In genomic region chr1:156150107-156151000, GRCh38 we compare ENCODE assay signal across 16 cellular contexts. TPM values are rescaled to one million over a fixed set of nuclear protein-coding genes. Genes with fewer than 3 reads are reported as not detected.
DNase-seq lines count a peak whose midpoint lies in the region; ATAC-seq, FAIRE-seq and TF ChIP-seq lines count a peak whose summit lies in the region.
"Had no signal": no experiment of that assay in that cellular context is flagged by ENCODE, and none has a peak within 500 bp of the region (broad histone marks: within the 10 kb centered on the region; RNA-seq: fewer than 3 reads in every experiment).

No MANE protein-coding gene starts in this region.

- CTCF ChIA-PET in A549 (lab: Yijun Ruan, JAX): interaction anchor here (0.6 to 54.8 kb wide), 10 partner anchors 9 to 79 kb away, joined by 3 to 2239 read pairs (median 4); partner anchors contain the start of genes BGLAP, MEX3A and SLC25A44
- CTCF ChIA-PET in WTC11 (lab: Charles Lee): interaction anchor here (0.8 to 5.8 kb wide), 22 partner anchors 10 to 132 kb away, joined by 3 to 124 read pairs (median 4); partner anchors contain the start of genes PAQR6, PMF1, SLC25A44 and SMG5

- no peak overlapping the region for H2BK15ac ChIP-seq in mesenchymal stem cell (ENCODE audit: low read depth, poor library complexity, severe bottlenecking)

- TF ChIP-seq RAD21 in A549 (conservative IDR thresholded peaks at IDR 0.05 in 1 of 2, IDR thresholded peaks at IDR 0.05 in 1 of 2): no peak

- no peak overlapping the region for H2BK5ac ChIP-seq in mesenchymal stem cell (ENCODE audit: low read depth, low read length, poor library complexity, severe bottlenecking)

- TF ChIP-seq POLR2A in A549 (IDR thresholded peaks at IDR 0.05; ENCODE audit: low read length) (no peak), GM12891 (IDR thresholded peaks at IDR 0.05; ENCODE audit: low read depth, low read length) (no peak)

- peak; percentile 1 to 2; a peak in 2 of 6 replicates for ATAC-seq in A549
- ATAC-seq in WTC11: no peak; the same call in 1 of the 2 replicates
- no peak for ATAC-seq in GM21619 (IDR thresholded peaks at IDR 0.05; ENCODE audit: unreplicated experiment)
- no peak for ATAC-seq in HG03175 (IDR thresholded peaks at IDR 0.05; ENCODE audit: unreplicated experiment)
- no peak for ATAC-seq in HG03565 (IDR thresholded peaks at IDR 0.05; ENCODE audit: unreplicated experiment)

- H3K4me3 Mint-ChIP-seq in WTC11: peak overlapping the region; percentile 66

- no peaks in the 10 kb centered on the region for H3K36me3 ChIP-seq in mesenchymal stem cell (ENCODE audit: control insufficient read depth in 1 of 2, insufficient read depth in 2 of 2, low read depth in 1 of 2, low read length in 2 of 2)
- H3K36me3 ChIP-seq: ascending aorta, BE2C, left lung, pancreas had no signal

- H3K4me3 ChIP-seq in A549 (no peak overlapping the region), mesenchymal stem cell (ENCODE audit: insufficient read depth in 1 of 2, low read depth in 1 of 2, low read length in 2 of 2) (no peak overlapping the region)
- H3K4me3 ChIP-seq: ascending aorta, left lung, pancreas, PC-9 had no signal

- 65% methylated on average over 12 of the region's 13 CpGs for WGBS in A549 (ENCODE audit: missing lambda C conversion rate)
- WGBS in mesenchymal stem cell: 36% methylated on average over 13 of the region's 13 CpGs

- no peak overlapping the region for H4K91ac ChIP-seq in mesenchymal stem cell (ENCODE audit: low read length)

- no peaks in the 10 kb centered on the region for H3K9me3 ChIP-seq in A549
- no peaks in the 10 kb centered on the region for H3K9me3 ChIP-seq in mesenchymal stem cell (ENCODE audit: control insufficient read depth, low read length)
- H3K9me3 ChIP-seq: ascending aorta, BE2C, left lung, pancreas had no signal

- no peak overlapping the region for H3K4me2 ChIP-seq in A549
- H3K4me2 ChIP-seq in mesenchymal stem cell (ENCODE audit: low read length, poor library complexity, severe bottlenecking): no peak overlapping the region
- H3K4me2 ChIP-seq: PC-9 had no signal

- H3K9ac ChIP-seq in mesenchymal stem cell (ENCODE audit: low read length): no peak overlapping the region

- no peak for FAIRE-seq in A549 (lab: Jason Lieb, UNC)
- peak; percentile 78 for FAIRE-seq in GM12891 (lab: Jason Lieb, UNC)
- FAIRE-seq: pancreas had no signal

- H3K27ac Mint-ChIP-seq in WTC11: peak overlapping the region; percentile 65

- H4K8ac ChIP-seq in mesenchymal stem cell (ENCODE audit: low read length): no peak overlapping the region

- H3K4ac ChIP-seq in mesenchymal stem cell (ENCODE audit: low read depth in 1 of 2, low read length in 2 of 2): no peak overlapping the region

- no peak overlapping the region for H3K14ac ChIP-seq in mesenchymal stem cell (ENCODE audit: low read length in 2 of 2)

- H3K4me1 ChIP-seq in A549: peaks cover 22% of the 10 kb centered on the region
- H3K4me1 ChIP-seq in mesenchymal stem cell (ENCODE audit: control insufficient read depth, insufficient read depth, low read depth, low read length): peaks cover 31% of the 10 kb centered on the region

- POLR2A ChIA-PET in A549 (lab: Yijun Ruan, JAX): interaction anchor here (2.4 kb wide), 1 partner anchor 63 kb away, joined by 10 read pairs; the partner anchor contains the start of gene PMF1
- POLR2A ChIA-PET in WTC11 (lab: Charles Lee): interaction anchor here (0.5 to 2.9 kb wide), 6 partner anchors 39 to 75 kb away, joined by 4 to 9 read pairs (median 5); partner anchors contain the start of genes PMF1 and SLC25A44

- no peak overlapping the region for H2AK5ac ChIP-seq in mesenchymal stem cell (ENCODE audit: low read length, severe bottlenecking)

- H2AFZ ChIP-seq in mesenchymal stem cell (ENCODE audit: low read depth, low read length): no peak overlapping the region
- H2AFZ ChIP-seq: PC-9 had no signal

- TF ChIP-seq CTCF in A549 (IDR thresholded peaks at IDR 0.05): no peak
- TF ChIP-seq CTCF in WTC11 (IDR thresholded peaks at IDR 0.05): no peak

- no peak overlapping the region for H3K23ac ChIP-seq in mesenchymal stem cell (ENCODE audit: low read length in 2 of 2)

- H3K27ac ChIP-seq in A549 (no peak overlapping the region), mesenchymal stem cell (ENCODE audit: low read length, poor library complexity, severe bottlenecking) (no peak overlapping the region)
- H3K27ac ChIP-seq: pancreas, PC-9 had no signal

- no peak for DNase-seq in A549 (ENCODE audit: low read depth in 1 of 2, low spot score in 1 of 2)
- no peak for DNase-seq in GM12891 (ENCODE audit: insufficient read length, low spot score)
- DNase-seq in WTC11 (ENCODE audit: low spot score): no peak
- DNase-seq in mesenchymal stem cell: peak; percentile 65
- no peak for DNase-seq in activated gamma-delta T cell (lab: John Stamatoyannopoulos, UW)
- DNase-seq: activated CD8-positive, alpha-beta memory T cell treated with anti-CD3 and anti-CD28 coated beads, Interleukin-2, amount 50 U/mL, for 4 hours; BE2C; left lung; NCI-H2081 treated with DMSO at 0.1 percent for 48 hours; pancreas; PC-9; stimulated activated CD8-positive, alpha-beta memory T cell treated with anti-CD3 and anti-CD28 coated beads, Interleukin-4, amount 100 ng/mL, for 48 hours had no signal

- H3K4me1 Mint-ChIP-seq in WTC11: peaks cover 80% of the 10 kb centered on the region

- H3K36me3 Mint-ChIP-seq in WTC11: no peaks in the 10 kb centered on the region

- H3K18ac ChIP-seq in mesenchymal stem cell (ENCODE audit: low read depth in 1 of 2, low read length in 2 of 2): no peak overlapping the region

- no peak for TF ChIP-seq EP300 in A549 (IDR thresholded peaks at IDR 0.05)

- H2BK120ac ChIP-seq in mesenchymal stem cell (ENCODE audit: low read depth, low read length): no peak overlapping the region

- H3K27me3 ChIP-seq in mesenchymal stem cell (ENCODE audit: control insufficient read depth in 1 of 2, insufficient read depth in 1 of 2, low read length in 2 of 2): peaks cover 9 to 57% of the 10 kb centered on the region in 2 experiments
- H3K27me3 ChIP-seq: ascending aorta, BE2C, pancreas had no signal

- H2BK12ac ChIP-seq in mesenchymal stem cell (ENCODE audit: low read length in 2 of 2): no peak overlapping the region

- no peaks in the 10 kb centered on the region for H3K27me3 Mint-ChIP-seq in WTC11 (ENCODE audit: low read depth)

- H3K79me1 ChIP-seq in mesenchymal stem cell (replicated peaks; ENCODE audit: low read length, poor library complexity, severe bottlenecking): no peaks in the 10 kb centered on the region

- no peaks in the 10 kb centered on the region for H3K9me3 Mint-ChIP-seq in WTC11

TF ChIP-seq in A549, 52 proteins besides CTCF, POLR2A, EP300 and RAD21:
- TF ChIP-seq RARB (CRISPR knock-in tag; IDR thresholded peaks at IDR 0.05): no peak

TF ChIP-seq in GM12891, 5 proteins besides CTCF, POLR2A, EP300 and RAD21:
- no peak for TF ChIP-seq TAF1 (IDR thresholded peaks at IDR 0.05; ENCODE audit: low read depth, low read length)
- no peak for TF ChIP-seq PAX5 (IDR thresholded peaks at IDR 0.05; ENCODE audit: insufficient read depth, low read length, severe bottlenecking)
- no peak for TF ChIP-seq SPI1 (IDR thresholded peaks at IDR 0.05; ENCODE audit: low read depth, low read length)
- no peak for TF ChIP-seq POU2F2 (IDR thresholded peaks at IDR 0.05; ENCODE audit: low read depth, low read length)
- no peak for TF ChIP-seq POLR2AphosphoS5 (IDR thresholded peaks at IDR 0.05; ENCODE audit: low read depth, low read length)

TF ChIP-seq in WTC11, 78 proteins besides CTCF, POLR2A, EP300 and RAD21:
- TF ChIP-seq MAX (CRISPR knock-in tag; IDR thresholded peaks at IDR 0.05) (0 out of 2 replicates have a peak, but pooled peaks have one; percentile 43), MLX (CRISPR knock-in tag; IDR thresholded peaks at IDR 0.05) (no peak), TCF7 (CRISPR knock-in tag; IDR thresholded peaks at IDR 0.05; ENCODE audit: low read depth) (no peak)

RNA-seq across cellular contexts. Expression of gene SEMA4A, which starts 3.0 kb away (rescaled TPM):
- polyA plus RNA-seq in A549 (2011; rRNA removed) (0.27 and 0.37 TPM in 2 replicates), A549 (2017; fragmentation: RNase III; extraction: RNeasy Plus Mini Kit Qiagen cat#74134 plus additional on column Dnase treatment) (0.04 to 0.09 TPM (median 0.07 TPM) in 3 replicates)
- 0.06 and 0.07 TPM in 2 replicates for polyA plus RNA-seq in A549 (2012; cell fraction: cytosol; rRNA removed)
- polyA plus RNA-seq in A549 (2012; cell fraction: nucleus; rRNA removed): 0.49 and 0.66 TPM in 2 replicates
- polyA minus RNA-seq in A549 (2011; rRNA and poly(A)+ RNA removed): 0.58 and 0.78 TPM in 2 replicates
- polyA plus RNA-seq in GM12891 (2012; ENCODE audit: low read depth, missing spikeins): 26.3 TPM
- 6.9 to 12.4 TPM (median 8.7 TPM) in 3 replicates for total RNA-seq in WTC11 (2021)
- 0.61 TPM for polyA plus RNA-seq in mesenchymal stem cell (2013, experiment 1 of 2)
- 0.40 TPM for polyA plus RNA-seq in mesenchymal stem cell (2013, experiment 2 of 2)

RNA-seq across cellular contexts. Expression of gene LMNA, which starts 35.8 kb away (rescaled TPM):
- 155 and 214 TPM in 2 replicates for polyA plus RNA-seq in A549 (2011; rRNA removed)
- polyA plus RNA-seq in A549 (2012; cell fraction: cytosol; rRNA removed): 353 and 498 TPM in 2 replicates
- 1,197 and 1,289 TPM in 2 replicates for polyA plus RNA-seq in A549 (2012; cell fraction: nucleus; rRNA removed)
- 286 to 310 TPM (median 288 TPM) in 3 replicates for polyA plus RNA-seq in A549 (2017; fragmentation: RNase III; extraction: RNeasy Plus Mini Kit Qiagen cat#74134 plus additional on column Dnase treatment)
- polyA minus RNA-seq in A549 (2011; rRNA and poly(A)+ RNA removed): 151 and 242 TPM in 2 replicates
- polyA plus RNA-seq in GM12891 (2012; ENCODE audit: low read depth, missing spikeins): 70.7 TPM
- total RNA-seq in WTC11 (2021): 40.7 to 68.8 TPM (median 46.2 TPM) in 3 replicates
- polyA plus RNA-seq in mesenchymal stem cell (2013, experiment 1 of 2): 732 TPM
- 747 TPM for polyA plus RNA-seq in mesenchymal stem cell (2013, experiment 2 of 2)

RNA-seq across cellular contexts. Expression of gene SLC25A44, which starts 43.5 kb away (rescaled TPM):
- polyA plus RNA-seq in A549 (2011; rRNA removed): 30.7 and 38.8 TPM in 2 replicates
- 19.9 and 24.4 TPM in 2 replicates for polyA plus RNA-seq in A549 (2012; cell fraction: cytosol; rRNA removed)
- 11.8 and 17.0 TPM in 2 replicates for polyA plus RNA-seq in A549 (2012; cell fraction: nucleus; rRNA removed)
- polyA plus RNA-seq in A549 (2017; fragmentation: RNase III; extraction: RNeasy Plus Mini Kit Qiagen cat#74134 plus additional on column Dnase treatment): 22.7 to 25.1 TPM (median 23.1 TPM) in 3 replicates
- polyA minus RNA-seq in A549 (2011; rRNA and poly(A)+ RNA removed): 34.0 and 47.4 TPM in 2 replicates
- 14.1 TPM for polyA plus RNA-seq in GM12891 (2012; ENCODE audit: low read depth, missing spikeins)
- total RNA-seq in WTC11 (2021): 17.9 to 29.1 TPM (median 19.7 TPM) in 3 replicates
- 21.8 TPM for polyA plus RNA-seq in mesenchymal stem cell (2013, experiment 1 of 2)
- polyA plus RNA-seq in mesenchymal stem cell (2013, experiment 2 of 2): 20.8 TPM

Comparison
In these comparisons a context has a peak if more than half of its experiments do, and no peak if none do; other contexts are left out.
1. ATAC-seq: peak in A549 (2 of 2); none in WTC11 (single experiment), GM21619 (single experiment), HG03175 (single experiment) and HG03565 (single experiment).
2. Of the 8 proteins assayed by ChIP-seq in both WTC11 and A549: peak only in WTC11: MAX; only in A549: none; in both: none; in neither: 7.